ENCODE assay signal across 9 cellular contexts in genomic region chr19:11434703-11435056, GRCh38. TPM values are rescaled to one million over a fixed set of nuclear protein-coding genes. Genes with fewer than 3 reads are reported as not detected.
DNase-seq lines count a peak whose midpoint lies in the region; ATAC-seq and TF ChIP-seq lines count a peak whose summit lies in the region.
"Had no signal": no experiment of that assay in that cellular context is flagged by ENCODE, and none has a peak within 500 bp of the region (broad histone marks: within the 10 kb centered on the region; RNA-seq: fewer than 3 reads in every experiment).

No MANE protein-coding gene starts in this region.

- H3K4me3 Mint-ChIP-seq in central memory CD8-positive, alpha-beta T cell, result peak overlapping the region; percentile 98
- H3K4me3 Mint-ChIP-seq in natural killer cell treated with Interleukin-12 subunit alpha and Interleukin-12 subunit beta and Interleukin-15 and Interleukin-18, amount 100 ng/mL, for 72 hours, result peak overlapping the region; percentile 100

- peaks cover 33% of the 10 kb centered on the region for H3K36me3 Mint-ChIP-seq in central memory CD8-positive, alpha-beta T cell (ENCODE audit: insufficient read depth)
- no peaks in the 10 kb centered on the region for H3K36me3 Mint-ChIP-seq in natural killer cell treated with Interleukin-12 subunit alpha and Interleukin-12 subunit beta and Interleukin-15 and Interleukin-18, amount 100 ng/mL, for 72 hours

- H3K27ac ChIP-seq in HL-60 (replicated peaks), result peak overlapping the region; percentile 42

- H3K4me1 Mint-ChIP-seq in central memory CD8-positive, alpha-beta T cell, result peaks cover 19% of the 10 kb centered on the region
- H3K4me1 Mint-ChIP-seq in natural killer cell treated with Interleukin-12 subunit alpha and Interleukin-12 subunit beta and Interleukin-15 and Interleukin-18, amount 100 ng/mL, for 72 hours (ENCODE audit: low read depth in 2 of 2), result peaks cover 20 to 28% of the 10 kb centered on the region in 2 donors

- no peaks in the 10 kb centered on the region for H3K9me3 Mint-ChIP-seq in central memory CD8-positive, alpha-beta T cell
- H3K9me3 Mint-ChIP-seq in natural killer cell treated with Interleukin-12 subunit alpha and Interleukin-12 subunit beta and Interleukin-15 and Interleukin-18, amount 100 ng/mL, for 72 hours, result no peaks in the 10 kb centered on the region

- peak overlapping the region; percentile 93 for H3K27ac Mint-ChIP-seq in central memory CD8-positive, alpha-beta T cell (ENCODE audit: low read depth)
- peak overlapping the region; percentile 93 to 98 for H3K27ac Mint-ChIP-seq in natural killer cell treated with Interleukin-12 subunit alpha and Interleukin-12 subunit beta and Interleukin-15 and Interleukin-18, amount 100 ng/mL, for 72 hours

- peak; percentile 48 for DNase-seq in NCI-H2171 treated with DMSO at 0.1 percent for 48 hours (lab: John Stamatoyannopoulos, UW)
- no peak for DNase-seq in NCI-H2171 (lab: John Stamatoyannopoulos, UW)
- DNase-seq in HL-60 (ENCODE audit: low read depth in 1 of 2, low spot score in 1 of 2), result no peak
- no peak for DNase-seq in central memory CD8-positive, alpha-beta T cell (ENCODE audit: low spot score in 2 of 2)
- DNase-seq in natural killer cell treated with Interleukin-12 subunit alpha and Interleukin-12 subunit beta and Interleukin-15 and Interleukin-18, amount 100 ng/mL, for 72 hours (ENCODE audit: low spot score), result no peak
- no peak for DNase-seq in NAMALWA (ENCODE audit: low spot score)

- no peaks in the 10 kb centered on the region for H3K27me3 Mint-ChIP-seq in central memory CD8-positive, alpha-beta T cell
- H3K27me3 Mint-ChIP-seq in natural killer cell treated with Interleukin-12 subunit alpha and Interleukin-12 subunit beta and Interleukin-15 and Interleukin-18, amount 100 ng/mL, for 72 hours, result no peaks in the 10 kb centered on the region

- ATAC-seq in central memory CD8-positive, alpha-beta T cell (replicated peaks; ENCODE audit: extremely low read depth, poor library complexity, severe bottlenecking), result peak; percentile 1
- peak in 1 of 2 donors; percentile 15 for ATAC-seq in natural killer cell treated with Interleukin-12 subunit alpha and Interleukin-12 subunit beta and Interleukin-15 and Interleukin-18, amount 100 ng/mL, for 72 hours
- no peak for ATAC-seq in HG03196 (IDR thresholded peaks at IDR 0.05; ENCODE audit: unreplicated experiment)
- ATAC-seq in HG03439 (IDR thresholded peaks at IDR 0.05; ENCODE audit: unreplicated experiment), result no peak

- H3K4me3 ChIP-seq in HL-60 (replicated peaks; ENCODE audit: insufficient read depth, low read length), result peak overlapping the region; percentile 47

- H3K27me3 ChIP-seq in HL-60 (ENCODE audit: insufficient read depth, poor library complexity, severe bottlenecking), result no peaks in the 10 kb centered on the region

- no peak for TF ChIP-seq CTCF in HL-60 (IDR thresholded peaks at IDR 0.05; ENCODE audit: insufficient read depth, low read length)

RNA-seq across cellular contexts. Expression of gene ODAD3, which starts 0.2 kb away (rescaled TPM):
- total RNA-seq in natural killer cell treated with Interleukin-12 subunit alpha and Interleukin-12 subunit beta and Interleukin-15 and Interleukin-18, amount 100 ng/mL, for 72 hours, result not detected
- total RNA-seq: Daoy had no signal

RNA-seq across cellular contexts. Expression of gene PRKCSH, which starts 0.8 kb away (rescaled TPM):
- total RNA-seq in natural killer cell treated with Interleukin-12 subunit alpha and Interleukin-12 subunit beta and Interleukin-15 and Interleukin-18, amount 100 ng/mL, for 72 hours, result 100 to 1,000 TPM; 303 to 321 TPM

RNA-seq across cellular contexts. Expression of gene RGL3, which starts 15.6 kb away (rescaled TPM):
- not detected for total RNA-seq in natural killer cell treated with Interleukin-12 subunit alpha and Interleukin-12 subunit beta and Interleukin-15 and Interleukin-18, amount 100 ng/mL, for 72 hours
- total RNA-seq: Daoy had no signal

RNA-seq across cellular contexts. Expression of gene ELAVL3, which starts 46.2 kb away (rescaled TPM):
- total RNA-seq in natural killer cell treated with Interleukin-12 subunit alpha and Interleukin-12 subunit beta and Interleukin-15 and Interleukin-18, amount 100 ng/mL, for 72 hours, result under 1 TPM in 1 of 2 donors, not detected in 1; 0.40 TPM
- total RNA-seq: Daoy had no signal

RNA-seq across cellular contexts. Expression of gene EPOR, which starts 50.6 kb away (rescaled TPM):
- 1 to 10 TPM; 3.0 to 5.1 TPM for total RNA-seq in natural killer cell treated with Interleukin-12 subunit alpha and Interleukin-12 subunit beta and Interleukin-15 and Interleukin-18, amount 100 ng/mL, for 72 hours
